Comparison of ENCODE assay signal across 10 cellular contexts in genomic region chr19:51377422-51377821, GRCh38. TPM values are rescaled to one million over a fixed set of nuclear protein-coding genes. Genes with fewer than 3 reads are reported as not detected.
"Had no signal": no experiment of that assay in that cellular context is flagged by ENCODE, and none has a peak within 500 bp of the region (broad histone marks: within the 10 kb centered on the region; RNA-seq: fewer than 3 reads in every experiment).

No MANE protein-coding gene starts in this region.

- H3K4me3 Mint-ChIP-seq: GM23338, H9 had no signal

- H2AFZ ChIP-seq: GM23338 had no signal

- FAIRE-seq: H1, H54, HTR-8/SVneo had no signal

- H3K4me1 Mint-ChIP-seq: GM23338 had no signal

- H3K4me3 ChIP-seq: GM23338 had no signal

- DNase-seq: H9, HCEC 1CT, IMR-90, KBM-7 had no signal

- H3K27ac Mint-ChIP-seq: GM23338 had no signal

- H3K4me2 ChIP-seq: GM23338, KMS-11 had no signal

- H3K9ac ChIP-seq: KMS-11 had no signal

- ATAC-seq: GM23338 had no signal

- H3K27ac ChIP-seq: KMS-11 had no signal

RNA-seq across cellular contexts. Expression of gene NKG7, which starts 5.0 kb away (rescaled TPM):
- total RNA-seq: GM23338, H1, H9, HT-29, IMR-90 had no signal
- polyA plus RNA-seq: GM23338, H1, IMR-90 had no signal

RNA-seq across cellular contexts. Expression of gene CLDND2, which starts 8.6 kb away (rescaled TPM):
- total RNA-seq: GM23338, H9, IMR-90 had no signal
- polyA plus RNA-seq: IMR-90 had no signal

RNA-seq across cellular contexts. Expression of gene LIM2, which starts 10.4 kb away (rescaled TPM):
- total RNA-seq: GM23338, H1, H9, HT-29, IMR-90 had no signal
- polyA plus RNA-seq: GM23338, H1, IMR-90 had no signal

RNA-seq across cellular contexts. Expression of gene C19orf84, which starts 13.0 kb away (rescaled TPM):
- total RNA-seq: HT-29, IMR-90 had no signal
- polyA plus RNA-seq: IMR-90 had no signal
